In the genomic region with DNA sequence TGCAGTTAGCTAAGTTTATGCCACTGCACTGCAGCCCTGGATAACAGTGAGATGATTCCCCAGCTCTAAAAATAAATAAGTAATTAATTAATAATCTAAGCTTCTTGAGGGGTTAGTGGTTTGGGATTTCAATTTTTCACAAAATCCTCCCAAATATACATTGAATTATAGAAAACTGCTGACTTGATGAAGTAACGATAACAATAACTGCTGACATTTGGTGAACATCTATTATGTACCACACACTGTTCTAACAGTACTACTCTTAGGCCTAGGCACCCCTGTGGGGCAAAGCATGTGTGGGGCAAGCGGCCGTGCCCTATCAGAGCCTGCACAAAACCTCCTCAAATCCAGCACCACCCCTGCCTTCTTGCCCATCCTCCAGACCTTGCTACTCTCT, we compare ENCODE assay signal across 17 cellular contexts.
"Had no signal": no experiment of that assay in that cellular context is flagged by ENCODE, and none has a peak within 500 bp of the region (broad histone marks: within the 10 kb centered on the region; RNA-seq: fewer than 3 reads in every experiment).

No MANE protein-coding gene starts in this region.

- H3K36me3 ChIP-seq: Peyer's patch, SJCRH30 had no signal

- ATAC-seq: Right ventricle myocardium inferior, SK-N-SH treated with all-trans-retinoic acid at 6 μM for 48 hours had no signal

- H3K4me1 ChIP-seq: Peyer's patch, SJCRH30 had no signal

- H3K9me3 ChIP-seq: Peyer's patch, SJCRH30 had no signal

- H3K27me3 ChIP-seq: Peyer's patch had no signal

- H3K4me3 ChIP-seq: Peyer's patch, SJCRH30 had no signal

- H3K27ac ChIP-seq: HL-60, Peyer's patch, SJCRH30 had no signal

- DNase-seq: KBM-7; MV-4-11; NCI-H1048; NCI-H1105; NCI-H1436 treated with DMSO at 0.1 percent for 48 hours; NCI-H1694; NCI-H187 treated with DMSO at 0.1 percent for 48 hours; NCI-H2029 treated with DMSO at 0.1 percent for 48 hours; NCI-H2227 treated with DMSO at 0.1 percent for 48 hours; NCI-H524 treated with DMSO at 0.1 percent for 48 hours; NK-92 treated with Interleukin-12 subunit alpha and Interleukin-12 subunit beta, amount 100 ng/mL, for 24 hours; Peyer's patch; SHP77 treated with DMSO at 0.1 percent for 48 hours; SJCRH30 had no signal
